Comparison of ENCODE assay signal across 8 cellular contexts in the genomic region with DNA sequence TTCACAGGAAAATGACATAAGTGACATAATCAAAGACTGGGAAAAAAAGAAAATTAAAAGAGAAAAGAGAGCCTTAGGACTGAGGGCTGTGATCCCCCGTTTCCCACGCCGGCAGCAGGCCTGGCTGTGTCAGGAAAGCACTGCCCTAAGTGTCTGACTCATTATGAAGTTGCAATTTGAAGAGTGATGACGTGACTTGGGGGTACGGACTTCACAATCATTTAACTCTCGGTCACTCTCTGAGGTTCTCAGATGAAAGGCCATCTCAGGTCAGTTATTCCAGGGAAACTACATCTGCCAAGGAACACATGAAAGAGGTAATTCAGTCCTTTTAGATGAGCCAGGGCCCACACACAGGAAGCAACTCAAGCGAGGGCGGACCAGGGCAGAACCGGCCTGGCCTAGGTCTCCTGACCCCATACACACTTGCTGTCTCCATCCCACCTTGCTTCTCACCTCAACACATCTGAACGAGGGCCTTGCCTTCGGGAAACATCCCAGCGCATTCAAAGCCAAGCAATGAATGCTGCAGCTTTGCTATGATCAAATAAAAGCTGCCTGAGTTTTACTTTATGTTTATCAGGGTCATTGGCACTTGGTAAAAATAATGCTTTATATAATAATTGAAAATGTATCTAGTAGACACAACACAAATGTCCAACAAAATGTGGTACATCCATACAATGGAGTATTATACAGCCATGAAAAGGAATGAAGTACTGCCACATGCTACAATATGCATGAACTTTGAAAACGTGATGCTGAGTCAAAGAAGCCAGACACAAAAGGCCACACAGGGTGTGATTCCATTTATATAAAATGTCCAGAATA. TPM values are rescaled to one million over a fixed set of nuclear protein-coding genes. Genes with fewer than 3 reads are reported as not detected.
DNase-seq lines count a peak whose midpoint lies in the region; ATAC-seq, FAIRE-seq and TF ChIP-seq lines count a peak whose summit lies in the region.

No MANE protein-coding gene starts in this region.

- H3K27ac ChIP-seq in angular gyrus (ENCODE audit: low read depth, low read length) (peak overlapping the region; percentile 49), keratinocyte (ENCODE audit: control insufficient read depth, insufficient read depth, low read length) (peak overlapping the region; percentile 86), testis (peak overlapping the region; percentile 66 to 88)

- dilution Hi-C loops in keratinocyte (cut with MboI; ENCODE audit: extremely low pct_ligation_motif_present, low sequenced_read_pairs), result no loop called here

- TF ChIP-seq CTCF in HFFc6 (IDR thresholded peaks at IDR 0.05), result no peak
- TF ChIP-seq CTCF in keratinocyte (optimal IDR thresholded peaks at IDR 0.05 in 1 of 3, IDR thresholded peaks at IDR 0.05 in 1 of 3, conservative IDR thresholded peaks at IDR 0.05 in 1 of 3; ENCODE audit: extremely low read depth in 1 of 3, insufficient read depth in 2 of 3, low read length in 3 of 3), result no peak
- TF ChIP-seq CTCF in testis (IDR thresholded peaks at IDR 0.05), result no peak
- TF ChIP-seq CTCF in mucosa of descending colon (IDR thresholded peaks at IDR 0.05), result no peak

- intact Hi-C loops in testis (cut with DNase I; ENCODE audit: low total_unique reads), result loop anchor here (10.0 kb wide), 1 partner anchor 190 kb away; no protein-coding TSS in a partner anchor
- intact Hi-C loops in mucosa of descending colon (cut with DNase I, micrococcal nuclease), result loop anchor here in 1 of 2 donors (10.0 kb wide), 1 partner anchor 50 kb away; no protein-coding TSS in a partner anchor

- H3K9me3 Mint-ChIP-seq in HFFc6, result peaks cover 17% of the 10 kb centered on the region

- H3K27me3 ChIP-seq in keratinocyte (ENCODE audit: control insufficient read depth, extremely low read depth, insufficient read depth, low read length) (no peaks in the 10 kb centered on the region), testis (no peaks in the 10 kb centered on the region), HAP-1 (ENCODE audit: low read depth) (no peaks in the 10 kb centered on the region)

- peak overlapping the region; percentile 100 for H3K27ac Mint-ChIP-seq in HFFc6

- peak overlapping the region; percentile 98 for H3K4me2 ChIP-seq in keratinocyte (ENCODE audit: control insufficient read depth, extremely low read depth, insufficient read depth, low read depth, low read length)

- peak overlapping the region in 2 of 3 experiments; percentile 44 to 64 for H3K4me3 ChIP-seq in keratinocyte (ENCODE audit: control insufficient read depth in 2 of 3, extremely low read depth in 1 of 3, insufficient read depth in 2 of 3, low read depth in 1 of 3, low read length in 3 of 3)
- no peak overlapping the region for H3K4me3 ChIP-seq in testis
- H3K4me3 ChIP-seq in HAP-1, result no peak overlapping the region
- no peak overlapping the region for H3K4me3 ChIP-seq in mucosa of descending colon

- FAIRE-seq in keratinocyte (lab: Jason Lieb, UNC), result no peak

- H3K36me3 ChIP-seq in keratinocyte (ENCODE audit: control insufficient read depth in 2 of 2, extremely low read depth in 1 of 2, insufficient read depth in 2 of 2, low read length in 2 of 2) (peaks cover 8 to 16% of the 10 kb centered on the region in 2 experiments), testis (ENCODE audit: low read depth, missing control alignments) (no peaks in the 10 kb centered on the region), HAP-1 (replicated peaks) (no peaks in the 10 kb centered on the region; the same call in 1 of the 2 replicates), mucosa of descending colon (ENCODE audit: low read depth) (no peaks in the 10 kb centered on the region)

- H3K9me3 ChIP-seq in keratinocyte (ENCODE audit: control insufficient read depth, low read depth, low read length) (peaks cover 2% of the 10 kb centered on the region), testis (no peaks in the 10 kb centered on the region), HAP-1 (0 out of 2 replicates have a peak, but pooled peaks cover 2% of the 10 kb centered on the region), mucosa of descending colon (no peaks in the 10 kb centered on the region)

- H3K27me3 Mint-ChIP-seq in HFFc6 (ENCODE audit: insufficient read depth), result peaks cover 17% of the 10 kb centered on the region

- TF ChIP-seq POLR2A in testis (IDR thresholded peaks at IDR 0.05), result no peak

- in situ Hi-C loops in HAP-1 (cut with MboI; ENCODE audit: low sequenced_read_pairs), result no loop called here

- H3K9me1 ChIP-seq in keratinocyte (ENCODE audit: control insufficient read depth, extremely low read depth, insufficient read depth, low read length), result no peaks in the 10 kb centered on the region

- H3K79me2 ChIP-seq in keratinocyte (ENCODE audit: control insufficient read depth, insufficient read depth, low read length), result peaks cover 63% of the 10 kb centered on the region

- peaks cover 51% of the 10 kb centered on the region for H3K36me3 Mint-ChIP-seq in HFFc6 (ENCODE audit: low read depth)

- WGBS in testis, 2 donors, result 58 to 59% methylated on average over 13 of the region's 13 CpGs

- H3K4me1 ChIP-seq in keratinocyte (ENCODE audit: control insufficient read depth, extremely low read depth, insufficient read depth, low read length), result peaks cover 34% of the 10 kb centered on the region
- peaks cover 37% of the 10 kb centered on the region for H3K4me1 ChIP-seq in testis
- peaks cover 11% of the 10 kb centered on the region for H3K4me1 ChIP-seq in HAP-1
- peaks cover 32% of the 10 kb centered on the region for H3K4me1 ChIP-seq in mucosa of descending colon (ENCODE audit: low read depth)

- peak overlapping the region; percentile 42 for H3K9ac ChIP-seq in keratinocyte (ENCODE audit: control insufficient read depth, extremely low read depth, insufficient read depth, low read length)

- H3K4me3 Mint-ChIP-seq in HFFc6, result peak overlapping the region; percentile 98

- no peak overlapping the region for H2AFZ ChIP-seq in keratinocyte (ENCODE audit: control insufficient read depth, low read length)

- DNase-seq in A172 (ENCODE audit: low spot score) (peak; percentile 98), HFFc6 (peak; percentile 97), keratinocyte (ENCODE audit: low read depth, low spot score) (no peak), testis (peak; percentile 42), HAP-1 (ENCODE audit: low spot score in 2 of 2) (no peak), mucosa of descending colon (no peak)
- DNase-seq in stimulated activated naive CD8-positive, alpha-beta T cell treated with anti-CD3 and anti-CD28 coated beads, Interleukin-15, Interleukin-2, amounts not matched to agents 100 U/mL and 50 U/mL, for 24 hours, result no peak

- peaks cover 72% of the 10 kb centered on the region for H3K4me1 Mint-ChIP-seq in HFFc6 (ENCODE audit: low read depth)

- peaks cover 5% of the 10 kb centered on the region for H4K20me1 ChIP-seq in keratinocyte (ENCODE audit: control insufficient read depth, extremely low read depth, insufficient read depth, low read length)

- ATAC-seq in mucosa of descending colon, result no peak
- no peak for ATAC-seq in stimulated activated naive CD8-positive, alpha-beta T cell treated with anti-CD3 and anti-CD28 coated beads, Interleukin-15, Interleukin-2, amounts not matched to agents 100 U/mL and 50 U/mL, for 24 hours

RNA-seq across cellular contexts. Expression of a gene that starts 2.7 kb away (rescaled TPM):
- 6.9 and 7.4 TPM in 2 replicates for total RNA-seq in A172 (2014; rRNA removed; shearing (Covaris generic))
- 10 to 100 TPM; 75.8 to 96.2 (median 79.1) TPM for total RNA-seq in HFFc6 (2021; fragmentation: NEBNext Ultra II Directional; extraction: Animal tissue kit (Norgen Biotek cat#: 25700))
- polyA plus RNA-seq in keratinocyte, result 16.4 to 23.6 TPM (median 21.2 TPM) in 3 replicates
- polyA plus RNA-seq in keratinocyte (2011; ENCODE audit: low read depth), result 12.4 TPM
- 17.3 and 21.4 TPM in 2 replicates for polyA plus RNA-seq in keratinocyte (2011; cell fraction: cytosol; rRNA removed)
- 37.1 and 57.1 TPM in 2 replicates for polyA plus RNA-seq in keratinocyte (2011; cell fraction: nucleus; rRNA removed)
- 11.1 and 24.4 TPM in 2 replicates for polyA plus RNA-seq in keratinocyte (2012; ENCODE audit: low replicate concordance)
- polyA minus RNA-seq in keratinocyte, result 30.7 to 64.1 TPM (median 44.2 TPM) in 3 replicates
- polyA minus RNA-seq in keratinocyte (2011; cell fraction: cytosol; rRNA and poly(A)+ RNA removed), result 20.3 TPM
- 36.5 and 76.2 TPM in 2 replicates for polyA minus RNA-seq in keratinocyte (2011; cell fraction: nucleus; rRNA and poly(A)+ RNA removed)
- total RNA-seq in testis, result 10 to 100 TPM; 29.1 to 31.5 TPM
- 18.9 TPM for polyA plus RNA-seq in testis (ENCODE audit: insufficient read depth, low read depth, low replicate concordance)
- 10 to 100 TPM; 23.9 to 49.5 (median 25.6) TPM for total RNA-seq in mucosa of descending colon

RNA-seq across cellular contexts. Expression of a gene that starts 25.2 kb away (rescaled TPM):
- total RNA-seq in A172 (2014; rRNA removed; shearing (Covaris generic)), result not detected in 2 replicates
- total RNA-seq in HFFc6 (2021; fragmentation: NEBNext Ultra II Directional; extraction: Animal tissue kit (Norgen Biotek cat#: 25700)), result not detected
- polyA plus RNA-seq in keratinocyte (not detected in 3 replicates), testis (ENCODE audit: insufficient read depth, low read depth, low replicate concordance) (0.46 TPM)
- not detected for polyA plus RNA-seq in keratinocyte (2011; ENCODE audit: low read depth)
- not detected in 2 replicates for polyA plus RNA-seq in keratinocyte (2011; cell fraction: cytosol; rRNA removed)
- polyA plus RNA-seq in keratinocyte (2011; cell fraction: nucleus; rRNA removed), result not detected in 2 replicates
- polyA plus RNA-seq in keratinocyte (2012; ENCODE audit: low replicate concordance), result not detected in 2 replicates
- not detected in 3 replicates for polyA minus RNA-seq in keratinocyte
- polyA minus RNA-seq in keratinocyte (2011; cell fraction: cytosol; rRNA and poly(A)+ RNA removed), result not detected
- polyA minus RNA-seq in keratinocyte (2011; cell fraction: nucleus; rRNA and poly(A)+ RNA removed), result not detected in 2 replicates
- total RNA-seq in testis (under 1 TPM; 0.79 to 0.81 TPM), mucosa of descending colon (1 to 10 TPM in 2 of 3 donors, under 1 TPM in 1; 0.79 to 4.8 (median 3.0) TPM)

Comparison
In these comparisons a context has a peak if more than half of its experiments do, and no peak if none do; other contexts are left out.
1. DNase-seq: peak in A172 (single experiment), HFFc6 (single experiment) and testis (single experiment); none in keratinocyte (single experiment), HAP-1 (0 of 2), mucosa of descending colon (0 of 3) and stimulated activated naive CD8-positive, alpha-beta T cell treated with anti-CD3 and anti-CD28 coated beads, Interleukin-15, Interleukin-2, amounts not matched to agents 100 U/mL and 50 U/mL, for 24 hours (single experiment).
2. H3K4me3 ChIP-seq: peak in keratinocyte (2 of 3); none in testis (0 of 2), HAP-1 (single experiment) and mucosa of descending colon (single experiment).
3. Peak in every context shown above with its lines, with median percentiles within 50 percentile points of each other: H3K27ac ChIP-seq.